28 cellular contexts compared by ENCODE assay signal in the genomic region with DNA sequence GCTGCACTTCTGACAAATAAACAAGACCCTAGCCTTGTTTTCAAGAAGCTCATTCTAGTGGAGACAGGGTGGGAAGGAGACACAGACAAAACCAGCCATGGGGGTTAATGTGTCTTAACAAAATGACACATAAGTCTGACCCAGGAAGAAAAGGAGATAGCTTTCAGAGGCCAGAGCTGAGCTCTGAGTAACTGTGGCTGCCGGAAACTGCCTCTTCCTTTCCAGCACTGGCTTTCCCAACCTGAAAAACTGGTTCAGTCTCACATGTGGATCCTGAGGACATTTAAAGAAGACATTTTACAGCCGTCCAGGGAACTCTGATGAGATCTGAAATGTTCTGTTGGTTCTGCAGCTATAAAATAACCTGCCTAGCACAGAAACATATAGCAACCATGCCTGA.
DNase-seq lines count a peak whose midpoint lies in the region; ATAC-seq and TF ChIP-seq lines count a peak whose summit lies in the region.
"Had no signal": no experiment of that assay in that cellular context is flagged by ENCODE, and none has a peak within 500 bp of the region (broad histone marks: within the 10 kb centered on the region; RNA-seq: fewer than 3 reads in every experiment).

No MANE protein-coding gene starts in this region.

- H2AFZ ChIP-seq in Karpas-422 (ENCODE audit: low read length) (peak overlapping the region; percentile 86), OCI-LY7 (ENCODE audit: low read length) (peak overlapping the region; percentile 96)

- H3K79me2 ChIP-seq in Karpas-422 (ENCODE audit: low read length): no peaks in the 10 kb centered on the region
- no peaks in the 10 kb centered on the region for H3K79me2 ChIP-seq in OCI-LY7 (ENCODE audit: insufficient read depth, low read depth, low read length)

- POLR2A ChIA-PET in OCI-LY7 (lab: Charles Lee): interaction anchor here (2.2 kb wide), 1 partner anchor 12 kb away, joined by 6 read pairs; no protein-coding TSS in a partner anchor
- POLR2A ChIA-PET in activated CD4-positive, alpha-beta T cell treated with anti-CD3 and anti-CD28 coated beads, Interleukin-2, amount 10 ng/mL, durations not matched to agents 7 days and 5 days (lab: Charles Lee): no interaction called here

- no peak for ATAC-seq in HG03045 (IDR thresholded peaks at IDR 0.05; ENCODE audit: unreplicated experiment)
- ATAC-seq: activated CD8-positive, alpha-beta T cell treated with anti-CD3 and anti-CD28 coated beads, Interleukin-2, amount 10 ng/mL, durations not matched to agents 7 days and 5 days; activated naive CD4-positive, alpha-beta T cell treated with anti-CD3 and anti-CD28 coated beads, Interleukin-2, amount 50 U/mL, for 72 hours; CD8-positive, alpha-beta T cell; heart left ventricle; right cardiac atrium had no signal

- H3K36me3 Mint-ChIP-seq in activated CD4-positive, alpha-beta T cell treated with anti-CD3 and anti-CD28 coated beads, Interleukin-2, amount 10 ng/mL, durations not matched to agents 7 days and 5 days (ENCODE audit: low read depth): no peaks in the 10 kb centered on the region
- H3K36me3 Mint-ChIP-seq: activated naive CD4-positive, alpha-beta T cell treated with anti-CD3 and anti-CD28 coated beads, Interleukin-2, amount 50 U/mL, for 72 hours; CD8-positive, alpha-beta T cell had no signal

- no peaks in the 10 kb centered on the region for H3K9me3 Mint-ChIP-seq in activated CD4-positive, alpha-beta T cell treated with anti-CD3 and anti-CD28 coated beads, Interleukin-2, amount 10 ng/mL, durations not matched to agents 7 days and 5 days
- H3K9me3 Mint-ChIP-seq: CD8-positive, alpha-beta T cell; T-helper 1 cell treated with Interleukin-12 subunit alpha and Interleukin-12 subunit beta and Interleukin-4 antibody, amounts not matched to agents 30 μg/mL and 1 μg/mL, for 36 hours had no signal

- H3K27ac Mint-ChIP-seq in activated CD4-positive, alpha-beta T cell treated with anti-CD3 and anti-CD28 coated beads, Interleukin-2, amount 10 ng/mL, durations not matched to agents 7 days and 5 days: no peak overlapping the region
- H3K27ac Mint-ChIP-seq: activated CD8-positive, alpha-beta T cell treated with anti-CD3 and anti-CD28 coated beads, Interleukin-2, amount 10 ng/mL, durations not matched to agents 7 days and 5 days; activated naive CD4-positive, alpha-beta T cell treated with anti-CD3 and anti-CD28 coated beads, Interleukin-2, amount 50 U/mL, for 72 hours; CD8-positive, alpha-beta T cell; T-helper 1 cell treated with Interleukin-12 subunit alpha and Interleukin-12 subunit beta and Interleukin-4 antibody, amounts not matched to agents 30 μg/mL and 1 μg/mL, for 36 hours had no signal

- peak overlapping the region; percentile 84 for H3K27ac ChIP-seq in Karpas-422 (ENCODE audit: low read length)
- H3K27ac ChIP-seq in OCI-LY7 (ENCODE audit: low read depth, low read length, poor library complexity, severe bottlenecking): no peak overlapping the region
- H3K27ac ChIP-seq: heart left ventricle, KMS-11, ovary, spleen, transverse colon had no signal

- H3K9me3 ChIP-seq in Karpas-422 (ENCODE audit: low read length): no peaks in the 10 kb centered on the region
- no peaks in the 10 kb centered on the region for H3K9me3 ChIP-seq in OCI-LY7 (ENCODE audit: low read length)
- H3K9me3 ChIP-seq: HAP-1, heart left ventricle, ovary, SK-N-SH, transverse colon had no signal

- H3K4me3 Mint-ChIP-seq in activated CD4-positive, alpha-beta T cell treated with anti-CD3 and anti-CD28 coated beads, Interleukin-2, amount 10 ng/mL, durations not matched to agents 7 days and 5 days: no peak overlapping the region
- H3K4me3 Mint-ChIP-seq: activated CD8-positive, alpha-beta T cell treated with anti-CD3 and anti-CD28 coated beads, Interleukin-2, amount 10 ng/mL, durations not matched to agents 7 days and 5 days; CD8-positive, alpha-beta T cell; T-helper 1 cell treated with Interleukin-12 subunit alpha and Interleukin-12 subunit beta and Interleukin-4 antibody, amounts not matched to agents 30 μg/mL and 1 μg/mL, for 36 hours had no signal

- H4K20me1 ChIP-seq in Karpas-422 (ENCODE audit: insufficient read depth, low read depth, low read length): no peaks in the 10 kb centered on the region
- H4K20me1 ChIP-seq in OCI-LY7 (ENCODE audit: insufficient read depth, low read length): no peaks in the 10 kb centered on the region

- peak; percentile 32 for DNase-seq in NCI-H2196 (lab: John Stamatoyannopoulos, UW; ENCODE audit: unreplicated experiment)
- no peak for DNase-seq in NCI-H2196 treated with DMSO at 0.1 percent for 48 hours (lab: John Stamatoyannopoulos, UW; ENCODE audit: unreplicated experiment)
- DNase-seq in Karpas-422: no peak
- DNase-seq in OCI-LY7 (ENCODE audit: low spot score): no peak
- peak; percentile 79 for DNase-seq in islet precursor cell
- DNase-seq in activated CD4-positive, alpha-beta T cell treated with anti-CD3 and anti-CD28 coated beads, Interleukin-2, amount 10 ng/mL, durations not matched to agents 7 days and 5 days: no peak
- no peak for DNase-seq in NCI-H1092 treated with DMSO at 0.1 percent for 48 hours (lab: John Stamatoyannopoulos, UW)
- DNase-seq: activated CD4-positive, CD25-positive, alpha-beta regulatory T cell treated with anti-CD3 and anti-CD28 coated beads, Interleukin-2, amount 50 U/mL, for 72 hours; activated CD8-positive, alpha-beta T cell treated with anti-CD3 and anti-CD28 coated beads, Interleukin-2, amount 10 ng/mL, durations not matched to agents 7 days and 5 days; CD8-positive, alpha-beta T cell; effector CD8-positive, alpha-beta T cell; erythroblast; foreskin fibroblast; heart left ventricle; NCI-H2081 treated with DMSO at 0.1 percent for 48 hours; NCI-H524; ovary; right cardiac atrium; RPMI8226; SK-N-SH; spleen; stimulated activated CD4-positive, alpha-beta T cell treated with anti-CD3 and anti-CD28 coated beads, Interleukin-2, amount 100 ng/mL, for 48 hours; transverse colon had no signal

- H3K36me3 ChIP-seq in Karpas-422 (ENCODE audit: insufficient read depth, low read length): no peaks in the 10 kb centered on the region
- H3K36me3 ChIP-seq in OCI-LY7 (ENCODE audit: insufficient read depth, low read length): no peaks in the 10 kb centered on the region; the same call in 1 of the 2 replicates
- H3K36me3 ChIP-seq: HAP-1, heart left ventricle, ovary, spleen, transverse colon had no signal

- H3K4me1 Mint-ChIP-seq in activated CD4-positive, alpha-beta T cell treated with anti-CD3 and anti-CD28 coated beads, Interleukin-2, amount 10 ng/mL, durations not matched to agents 7 days and 5 days: peaks cover 3% of the 10 kb centered on the region

- peaks cover 11% of the 10 kb centered on the region for H3K27me3 Mint-ChIP-seq in activated CD4-positive, alpha-beta T cell treated with anti-CD3 and anti-CD28 coated beads, Interleukin-2, amount 10 ng/mL, durations not matched to agents 7 days and 5 days

- no peak for TF ChIP-seq CTCF in OCI-LY7 (conservative IDR thresholded peaks at IDR 0.05; ENCODE audit: low read length)

- intact Hi-C loops in OCI-LY7 (cut with micrococcal nuclease; ENCODE audit: unreplicated experiment): no loop called here

- no peaks in the 10 kb centered on the region for H3K27me3 ChIP-seq in Karpas-422 (ENCODE audit: low read length)
- H3K27me3 ChIP-seq: ovary had no signal

- H3K4me2 ChIP-seq in Karpas-422 (ENCODE audit: low read depth, low read length, poor library complexity, severe bottlenecking) (no peak overlapping the region), OCI-LY7 (ENCODE audit: low read length) (no peak overlapping the region)
- H3K4me2 ChIP-seq: KMS-11, SK-N-SH had no signal

- CTCF ChIA-PET in OCI-LY7 (lab: Charles Lee; ENCODE audit: unreplicated experiment): no interaction called here
- CTCF ChIA-PET in activated CD4-positive, alpha-beta T cell treated with anti-CD3 and anti-CD28 coated beads, Interleukin-2, amount 10 ng/mL, durations not matched to agents 7 days and 5 days (lab: Charles Lee): no interaction called here

- H3K4me1 ChIP-seq in Karpas-422 (ENCODE audit: low read length) (peaks cover 57% of the 10 kb centered on the region), OCI-LY7 (ENCODE audit: insufficient read depth, low read length, poor library complexity, severe bottlenecking) (peaks cover 29% of the 10 kb centered on the region)
- H3K4me1 ChIP-seq: HAP-1, heart left ventricle, spleen, transverse colon had no signal

- H3K4me3 ChIP-seq in Karpas-422 (ENCODE audit: low read length) (no peak overlapping the region), OCI-LY7 (ENCODE audit: low read depth, low read length, poor library complexity, severe bottlenecking) (no peak overlapping the region)
- H3K4me3 ChIP-seq: HAP-1, heart left ventricle, ovary, spleen, transverse colon had no signal

- H3K9me2 ChIP-seq in Karpas-422 (replicated peaks; ENCODE audit: insufficient read depth, low read length) (no peaks in the 10 kb centered on the region), OCI-LY7 (ENCODE audit: insufficient read depth, low read length) (no peaks in the 10 kb centered on the region)
- H3K9me2 ChIP-seq: SK-N-SH had no signal

- no peak overlapping the region for H3K9ac ChIP-seq in Karpas-422 (ENCODE audit: low read length)
- H3K9ac ChIP-seq: KMS-11, SK-N-SH had no signal

- BruUV-seq in OCI-LY7 (replicated peaks; lab: Mats Ljungman, UMichigan): no TSS peak

Comparison
In these comparisons a context has a peak if more than half of its experiments do, and no peak if none do; other contexts are left out.
1. DNase-seq: peak in NCI-H2196 (single experiment) and islet precursor cell (single experiment); none in NCI-H2196 treated with DMSO at 0.1 percent for 48 hours (single experiment), Karpas-422 (single experiment), OCI-LY7 (single experiment), activated CD4-positive, alpha-beta T cell treated with anti-CD3 and anti-CD28 coated beads, Interleukin-2, amount 10 ng/mL, durations not matched to agents 7 days and 5 days (single experiment) and NCI-H1092 treated with DMSO at 0.1 percent for 48 hours (single experiment).